15 cellular contexts compared by ENCODE assay signal in the genomic region with DNA sequence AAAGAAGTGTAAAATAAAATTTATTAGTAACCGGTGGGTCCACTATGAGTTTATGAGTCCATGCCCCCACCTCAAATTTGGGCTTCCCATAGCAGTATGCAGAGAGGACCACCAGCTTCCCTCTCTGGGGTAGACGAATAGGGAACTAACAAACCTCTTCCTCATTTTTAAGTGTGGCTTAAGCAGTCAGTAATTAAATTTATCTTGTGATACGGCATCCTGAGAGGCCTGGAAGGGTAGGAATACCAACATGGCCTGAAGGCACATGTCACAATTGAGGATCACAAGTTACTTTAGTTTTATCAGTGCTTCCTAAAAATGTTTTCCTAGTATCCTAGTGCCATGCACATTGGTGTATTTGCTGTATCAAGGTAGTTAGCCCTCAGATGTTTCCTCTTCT.
"Had no signal": no experiment of that assay in that cellular context is flagged by ENCODE, and none has a peak within 500 bp of the region (broad histone marks: within the 10 kb centered on the region; RNA-seq: fewer than 3 reads in every experiment).

No MANE protein-coding gene starts in this region.

- H3K27ac Mint-ChIP-seq: activated CD4-positive, alpha-beta memory T cell treated with anti-CD3 and anti-CD28 coated beads, Interleukin-2, amount 10 ng/mL, durations not matched to agents 7 days and 5 days; activated CD4-positive, alpha-beta T cell treated with anti-CD3 and anti-CD28 coated beads for 36 hours; endodermal cell; stimulated activated naive CD8-positive, alpha-beta T cell treated with anti-CD3 and anti-CD28 coated beads, Interleukin-15, amount 100 ng/mL, for 72 hours had no signal

- H3K27ac ChIP-seq: ascending aorta, skin epidermis, thoracic aorta, WERI-Rb-1 had no signal

- H3K4me3 ChIP-seq: ascending aorta, ovary, skin epidermis, thoracic aorta had no signal

- H3K9me3 Mint-ChIP-seq: activated CD4-positive, alpha-beta memory T cell treated with anti-CD3 and anti-CD28 coated beads, Interleukin-2, amount 10 ng/mL, durations not matched to agents 7 days and 5 days; endodermal cell had no signal

- H3K27me3 Mint-ChIP-seq: activated CD4-positive, alpha-beta memory T cell treated with anti-CD3 and anti-CD28 coated beads, Interleukin-2, amount 10 ng/mL, durations not matched to agents 7 days and 5 days; activated CD4-positive, alpha-beta T cell treated with anti-CD3 and anti-CD28 coated beads for 36 hours; stimulated activated naive CD8-positive, alpha-beta T cell treated with anti-CD3 and anti-CD28 coated beads, Interleukin-15, amount 100 ng/mL, for 72 hours had no signal

- DNase-seq: activated CD4-positive, alpha-beta memory T cell treated with anti-CD3 and anti-CD28 coated beads, Interleukin-2, amount 10 ng/mL, durations not matched to agents 7 days and 5 days; activated CD4-positive, alpha-beta T cell treated with anti-CD3 and anti-CD28 coated beads for 36 hours; activated T-cell treated with anti-CD3 and anti-CD28 coated beads, Interleukin-2, amount 50 U/mL, for 48 hours; endodermal cell; erythroblast; hippocampal formation; left ventricle myocardium superior; mesendoderm; ovary; stimulated activated CD4-positive, alpha-beta T cell treated with anti-CD3 and anti-CD28 coated beads, Interleukin-4, amount 100 ng/mL, for 4 hours; stimulated activated naive CD8-positive, alpha-beta T cell treated with anti-CD3 and anti-CD28 coated beads, Interleukin-15, amount 100 ng/mL, for 72 hours; WERI-Rb-1 had no signal

- H3K27me3 ChIP-seq: ascending aorta, ovary had no signal

- H3K9me3 ChIP-seq: ascending aorta, ovary, thoracic aorta had no signal

- ATAC-seq: activated CD4-positive, alpha-beta T cell treated with anti-CD3 and anti-CD28 coated beads for 36 hours; left ventricle myocardium superior; stimulated activated naive CD8-positive, alpha-beta T cell treated with anti-CD3 and anti-CD28 coated beads, Interleukin-15, amount 100 ng/mL, for 72 hours had no signal

- H3K4me3 Mint-ChIP-seq: activated CD4-positive, alpha-beta memory T cell treated with anti-CD3 and anti-CD28 coated beads, Interleukin-2, amount 10 ng/mL, durations not matched to agents 7 days and 5 days; activated CD4-positive, alpha-beta T cell treated with anti-CD3 and anti-CD28 coated beads for 36 hours; endodermal cell; stimulated activated naive CD8-positive, alpha-beta T cell treated with anti-CD3 and anti-CD28 coated beads, Interleukin-15, amount 100 ng/mL, for 72 hours had no signal

- H3K36me3 ChIP-seq: ascending aorta, ovary, thoracic aorta, WERI-Rb-1 had no signal

- H3K4me1 ChIP-seq: ascending aorta had no signal
